ENCODE assay signal across 1 cellular context in the genomic region with DNA sequence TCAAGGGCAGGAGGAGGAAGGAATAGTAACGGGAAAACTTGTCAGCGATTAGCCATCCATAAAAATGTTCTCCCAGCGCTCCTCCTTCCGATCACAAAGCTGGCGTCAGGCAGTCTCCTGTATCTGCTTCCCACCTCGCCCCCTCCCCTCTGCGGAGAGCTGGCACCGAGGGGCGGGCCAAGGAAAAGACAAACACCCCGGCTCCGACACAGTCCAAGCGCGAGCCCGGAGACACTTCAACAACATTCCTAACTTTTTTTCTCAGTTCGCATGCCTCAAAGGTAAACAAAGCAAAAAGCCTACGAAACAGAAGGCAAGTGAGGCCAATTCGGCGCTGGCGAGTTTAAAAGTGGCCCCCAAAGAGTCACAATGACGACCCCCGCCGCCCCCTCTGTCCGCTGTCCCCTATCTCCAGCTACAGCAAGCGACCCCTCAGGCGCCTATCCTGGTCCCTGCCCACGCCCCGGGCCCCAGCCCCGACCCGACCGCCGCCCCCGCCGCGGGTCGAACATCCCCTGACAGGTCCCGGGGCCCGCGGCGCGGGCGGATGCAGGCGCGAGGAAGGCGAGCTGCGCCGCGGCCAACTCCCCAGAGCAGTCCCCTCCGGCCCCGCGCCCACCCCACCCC.
TF ChIP-seq lines count a peak whose summit lies in the region.

No MANE protein-coding gene starts in this region.

TF ChIP-seq in HepG2, 621 proteins besides CTCF, POLR2A, EP300 and RAD21 (continued from another document and continues in another):
- TF ChIP-seq NFAT5 (CRISPR knock-in tag; IDR thresholded peaks at IDR 0.05) (no peak), FOXJ3 (CRISPR knock-in tag; IDR thresholded peaks at IDR 0.05; ENCODE audit: borderline replicate concordance) (no peak), SCMH1 (CRISPR knock-in tag; IDR thresholded peaks at IDR 0.05; ENCODE audit: borderline replicate concordance) (no peak), CEBPG (CRISPR knock-in tag; IDR thresholded peaks at IDR 0.05) (no peak), ZNF891 (CRISPR knock-in tag; IDR thresholded peaks at IDR 0.05) (no peak), TEF (CRISPR knock-in tag; IDR thresholded peaks at IDR 0.05) (no peak), MED8 (CRISPR knock-in tag; IDR thresholded peaks at IDR 0.05; ENCODE audit: insufficient replicate concordance) (no peak), PAXIP1 (CRISPR knock-in tag; conservative IDR thresholded peaks at IDR 0.05) (no peak), THAP11 (CRISPR knock-in tag; IDR thresholded peaks at IDR 0.05) (0 out of 2 replicates have a peak, but pooled peaks have one; percentile 12), TRIM22 (IDR thresholded peaks at IDR 0.05) (no peak), KLF11 (CRISPR knock-in tag; IDR thresholded peaks at IDR 0.05) (no peak), ZNF704 (CRISPR knock-in tag; IDR thresholded peaks at IDR 0.05; ENCODE audit: borderline replicate concordance) (no peak), NR0B2 (CRISPR knock-in tag; IDR thresholded peaks at IDR 0.05) (no peak), ZNF563 (CRISPR knock-in tag; IDR thresholded peaks at IDR 0.05) (no peak), ZNF124 (CRISPR knock-in tag; IDR thresholded peaks at IDR 0.05) (no peak), IRF9 (CRISPR knock-in tag; IDR thresholded peaks at IDR 0.05; ENCODE audit: borderline replicate concordance) (no peak)
- TF ChIP-seq, protein P1, sequence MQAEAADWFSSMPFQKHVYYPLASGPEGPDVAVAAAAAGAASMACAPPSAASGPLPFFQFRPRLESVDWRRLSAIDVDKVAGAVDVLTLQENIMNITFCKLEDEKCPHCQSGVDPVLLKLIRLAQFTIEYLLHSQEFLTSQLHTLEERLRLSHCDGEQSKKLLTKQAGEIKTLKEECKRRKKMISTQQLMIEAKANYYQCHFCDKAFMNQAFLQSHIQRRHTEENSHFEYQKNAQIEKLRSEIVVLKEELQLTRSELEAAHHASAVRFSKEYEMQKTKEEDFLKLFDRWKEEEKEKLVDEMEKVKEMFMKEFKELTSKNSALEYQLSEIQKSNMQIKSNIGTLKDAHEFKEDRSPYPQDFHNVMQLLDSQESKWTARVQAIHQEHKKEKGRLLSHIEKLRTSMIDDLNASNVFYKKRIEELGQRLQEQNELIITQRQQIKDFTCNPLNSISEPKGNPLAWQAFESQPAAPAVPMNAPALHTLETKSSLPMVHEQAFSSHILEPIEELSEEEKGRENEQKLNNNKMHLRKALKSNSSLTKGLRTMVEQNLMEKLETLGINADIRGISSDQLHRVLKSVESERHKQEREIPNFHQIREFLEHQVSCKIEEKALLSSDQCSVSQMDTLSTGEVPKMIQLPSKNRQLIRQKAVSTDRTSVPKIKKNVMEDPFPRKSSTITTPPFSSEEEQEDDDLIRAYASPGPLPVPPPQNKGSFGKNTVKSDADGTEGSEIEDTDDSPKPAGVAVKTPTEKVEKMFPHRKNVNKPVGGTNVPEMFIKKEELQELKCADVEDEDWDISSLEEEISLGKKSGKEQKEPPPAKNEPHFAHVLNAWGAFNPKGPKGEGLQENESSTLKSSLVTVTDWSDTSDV (CRISPR knock-in tag; IDR thresholded peaks at IDR 0.05): no peak
- TF ChIP-seq, protein P2, sequence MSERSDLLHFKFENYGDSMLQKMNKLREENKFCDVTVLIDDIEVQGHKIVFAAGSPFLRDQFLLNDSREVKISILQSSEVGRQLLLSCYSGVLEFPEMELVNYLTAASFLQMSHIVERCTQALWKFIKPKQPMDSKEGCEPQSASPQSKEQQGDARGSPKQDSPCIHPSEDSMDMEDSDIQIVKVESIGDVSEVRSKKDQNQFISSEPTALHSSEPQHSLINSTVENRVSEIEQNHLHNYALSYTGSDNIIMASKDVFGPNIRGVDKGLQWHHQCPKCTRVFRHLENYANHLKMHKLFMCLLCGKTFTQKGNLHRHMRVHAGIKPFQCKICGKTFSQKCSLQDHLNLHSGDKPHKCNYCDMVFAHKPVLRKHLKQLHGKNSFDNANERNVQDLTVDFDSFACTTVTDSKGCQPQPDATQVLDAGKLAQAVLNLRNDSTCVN (CRISPR knock-in tag; IDR thresholded peaks at IDR 0.05; ENCODE audit: borderline replicate concordance): no peak
- TF ChIP-seq, protein P3, sequence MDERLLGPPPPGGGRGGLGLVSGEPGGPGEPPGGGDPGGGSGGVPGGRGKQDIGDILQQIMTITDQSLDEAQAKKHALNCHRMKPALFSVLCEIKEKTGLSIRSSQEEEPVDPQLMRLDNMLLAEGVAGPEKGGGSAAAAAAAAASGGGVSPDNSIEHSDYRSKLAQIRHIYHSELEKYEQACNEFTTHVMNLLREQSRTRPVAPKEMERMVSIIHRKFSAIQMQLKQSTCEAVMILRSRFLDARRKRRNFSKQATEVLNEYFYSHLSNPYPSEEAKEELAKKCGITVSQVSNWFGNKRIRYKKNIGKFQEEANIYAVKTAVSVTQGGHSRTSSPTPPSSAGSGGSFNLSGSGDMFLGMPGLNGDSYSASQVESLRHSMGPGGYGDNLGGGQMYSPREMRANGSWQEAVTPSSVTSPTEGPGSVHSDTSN (CRISPR knock-in tag; IDR thresholded peaks at IDR 0.05): no peak
- TF ChIP-seq, protein P4, sequence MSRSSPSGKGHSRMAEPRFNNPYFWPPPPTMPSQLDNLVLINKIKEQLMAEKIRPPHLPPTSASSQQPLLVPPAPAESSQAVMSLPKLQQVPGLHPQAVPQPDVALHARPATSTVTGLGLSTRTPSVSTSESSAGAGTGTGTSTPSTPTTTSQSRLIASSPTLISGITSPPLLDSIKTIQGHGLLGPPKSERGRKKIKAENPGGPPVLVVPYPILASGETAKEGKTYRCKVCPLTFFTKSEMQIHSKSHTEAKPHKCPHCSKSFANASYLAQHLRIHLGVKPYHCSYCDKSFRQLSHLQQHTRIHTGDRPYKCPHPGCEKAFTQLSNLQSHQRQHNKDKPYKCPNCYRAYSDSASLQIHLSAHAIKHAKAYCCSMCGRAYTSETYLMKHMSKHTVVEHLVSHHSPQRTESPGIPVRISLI (CRISPR knock-in tag; IDR thresholded peaks at IDR 0.05; ENCODE audit: borderline replicate concordance): peak; percentile 82; the same call in 1 of the 2 replicates
- TF ChIP-seq, protein P5, sequence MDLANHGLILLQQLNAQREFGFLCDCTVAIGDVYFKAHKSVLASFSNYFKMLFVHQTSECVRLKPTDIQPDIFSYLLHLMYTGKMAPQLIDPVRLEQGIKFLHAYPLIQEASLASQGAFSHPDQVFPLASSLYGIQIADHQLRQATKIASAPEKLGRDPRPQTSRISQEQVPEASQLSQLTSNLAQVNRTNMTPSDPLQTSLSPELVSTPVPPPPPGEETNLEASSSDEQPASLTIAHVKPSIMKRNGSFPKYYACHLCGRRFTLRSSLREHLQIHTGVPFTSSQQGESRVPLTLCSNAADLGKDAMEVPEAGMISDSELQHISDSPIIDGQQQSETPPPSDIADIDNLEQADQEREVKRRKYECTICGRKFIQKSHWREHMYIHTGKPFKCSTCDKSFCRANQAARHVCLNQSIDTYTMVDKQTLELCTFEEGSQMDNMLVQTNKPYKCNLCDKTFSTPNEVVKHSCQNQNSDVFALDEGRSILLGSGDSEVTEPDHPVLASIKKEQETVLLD (CRISPR knock-in tag; IDR thresholded peaks at IDR 0.05; ENCODE audit: low read depth): no peak
- TF ChIP-seq, protein P6, sequence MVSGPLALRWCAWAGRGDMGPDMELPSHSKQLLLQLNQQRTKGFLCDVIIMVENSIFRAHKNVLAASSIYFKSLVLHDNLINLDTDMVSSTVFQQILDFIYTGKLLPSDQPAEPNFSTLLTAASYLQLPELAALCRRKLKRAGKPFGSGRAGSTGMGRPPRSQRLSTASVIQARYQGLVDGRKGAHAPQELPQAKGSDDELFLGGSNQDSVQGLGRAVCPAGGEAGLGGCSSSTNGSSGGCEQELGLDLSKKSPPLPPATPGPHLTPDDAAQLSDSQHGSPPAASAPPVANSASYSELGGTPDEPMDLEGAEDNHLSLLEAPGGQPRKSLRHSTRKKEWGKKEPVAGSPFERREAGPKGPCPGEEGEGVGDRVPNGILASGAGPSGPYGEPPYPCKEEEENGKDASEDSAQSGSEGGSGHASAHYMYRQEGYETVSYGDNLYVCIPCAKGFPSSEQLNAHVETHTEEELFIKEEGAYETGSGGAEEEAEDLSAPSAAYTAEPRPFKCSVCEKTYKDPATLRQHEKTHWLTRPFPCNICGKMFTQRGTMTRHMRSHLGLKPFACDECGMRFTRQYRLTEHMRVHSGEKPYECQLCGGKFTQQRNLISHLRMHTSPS (CRISPR knock-in tag; IDR thresholded peaks at IDR 0.05; ENCODE audit: low read depth): no peak
